21 cellular contexts compared by ENCODE assay signal in genomic region chr7:44210107-44210506, GRCh38. TPM values are rescaled to one million over a fixed set of nuclear protein-coding genes. Genes with fewer than 3 reads are reported as not detected.
"Had no signal": no experiment of that assay in that cellular context is flagged by ENCODE, and none has a peak within 500 bp of the region (broad histone marks: within the 10 kb centered on the region; RNA-seq: fewer than 3 reads in every experiment).

No MANE protein-coding gene starts in this region.

- ATAC-seq: esophagus mucosa; gastrocnemius medialis; left colon; left ventricle myocardium superior; naive thymus-derived CD8-positive, alpha-beta T cell; stimulated activated naive CD8-positive, alpha-beta T cell treated with anti-CD3 and anti-CD28 coated beads, Interleukin-15, Interleukin-2, amounts not matched to agents 100 U/mL and 50 U/mL, for 24 hours had no signal

- H3K9me3 ChIP-seq: gastrocnemius medialis, neutrophil, right atrium auricular region, sigmoid colon, tibial artery, upper lobe of left lung had no signal

- H3K27me3 ChIP-seq: gastrocnemius medialis, hepatocyte, neutrophil, right atrium auricular region, sigmoid colon, tibial artery, upper lobe of left lung had no signal

- H3K27ac ChIP-seq: coronary artery, gastrocnemius medialis, hepatocyte, neutrophil, right atrium auricular region, sigmoid colon, skin epidermis, tibial artery, upper lobe of left lung had no signal

- DNase-seq: caudate nucleus; effector CD8-positive, alpha-beta T cell; left ventricle myocardium superior; mesendoderm; sigmoid colon; stimulated activated CD4-positive, alpha-beta T cell treated with anti-CD3 and anti-CD28 coated beads, Interleukin-2, amount 100 ng/mL, for 24 hours; stimulated activated CD4-positive, alpha-beta T cell treated with anti-CD3 and anti-CD28 coated beads, Interleukin-4, amount 100 ng/mL, for 4 hours; stimulated activated naive CD8-positive, alpha-beta T cell treated with anti-CD3 and anti-CD28 coated beads, Interleukin-15, Interleukin-2, amounts not matched to agents 100 U/mL and 50 U/mL, for 24 hours; tibial artery; upper lobe of left lung had no signal

- H3K4me1 ChIP-seq: right atrium auricular region, sigmoid colon, tibial artery, upper lobe of left lung had no signal

- H3K4me3 ChIP-seq: coronary artery, gastrocnemius medialis, hepatocyte, lung, right atrium auricular region, sigmoid colon, skin epidermis, tibial artery, upper lobe of left lung had no signal

RNA-seq across cellular contexts. Expression of gene GCK, which starts 20.9 kb away (rescaled TPM):
- total RNA-seq: esophagus mucosa, osteoblast had no signal
